ENCODE assay signal across 8 cellular contexts in genomic region chr16:80932725-80933124, GRCh38.
DNase-seq lines count a peak whose midpoint lies in the region; ATAC-seq and TF ChIP-seq lines count a peak whose summit lies in the region.

No MANE protein-coding gene starts in this region.

- H3K36me3 Mint-ChIP-seq in immature natural killer cell (no peaks in the 10 kb centered on the region), CD14-positive monocyte (no peaks in the 10 kb centered on the region)

- peaks cover 8 to 11% of the 10 kb centered on the region in 2 donors for H3K4me1 Mint-ChIP-seq in immature natural killer cell
- H3K4me1 Mint-ChIP-seq in stimulated activated naive CD8-positive, alpha-beta T cell treated with anti-CD3 and anti-CD28 coated beads, Interleukin-15, amount 100 ng/mL, for 72 hours, result peaks cover 12% of the 10 kb centered on the region
- H3K4me1 Mint-ChIP-seq in CD14-positive monocyte, result peaks cover 8% of the 10 kb centered on the region

- intact Hi-C loops in body of pancreas (cut with DNase I), result no loop called here
- intact Hi-C loops in CD14-positive monocyte (cut with micrococcal nuclease), result no loop called here

- H3K9me3 Mint-ChIP-seq in immature natural killer cell (no peaks in the 10 kb centered on the region), CD14-positive monocyte (peaks cover 0 to 13% (median 5%) of the 10 kb centered on the region in 7 donors)
- no peaks in the 10 kb centered on the region for H3K9me3 Mint-ChIP-seq in stimulated activated naive CD8-positive, alpha-beta T cell treated with anti-CD3 and anti-CD28 coated beads, Interleukin-15, amount 100 ng/mL, for 72 hours

- H3K36me3 ChIP-seq in HUES6 (ENCODE audit: control insufficient read depth, insufficient read depth, low read length) (no peaks in the 10 kb centered on the region), body of pancreas (replicated peaks in 1 of 2; ENCODE audit: insufficient read depth in 1 of 2, low read depth in 2 of 2) (no peaks in the 10 kb centered on the region)

- WGBS in body of pancreas, 2 donors, result 33 to 53% methylated on average over 22 of the region's 22 CpGs

- H3K27ac ChIP-seq in HUES6 (ENCODE audit: low read depth, low read length), result no peak overlapping the region
- peak overlapping the region in 3 of 4 donors; percentile 48 to 67 (median 57) for H3K27ac ChIP-seq in body of pancreas

- H3K27ac Mint-ChIP-seq in immature natural killer cell (peak overlapping the region in 1 of 6 donors; percentile 38), CD14-positive monocyte (no peak overlapping the region)
- no peak overlapping the region for H3K27ac Mint-ChIP-seq in stimulated activated naive CD8-positive, alpha-beta T cell treated with anti-CD3 and anti-CD28 coated beads, Interleukin-15, amount 100 ng/mL, for 72 hours

- peaks cover 8 to 24% (median 15%) of the 10 kb centered on the region in 3 donors for H3K27me3 Mint-ChIP-seq in immature natural killer cell (ENCODE audit: low read depth in 3 of 3)
- H3K27me3 Mint-ChIP-seq in stimulated activated naive CD8-positive, alpha-beta T cell treated with anti-CD3 and anti-CD28 coated beads, Interleukin-15, amount 100 ng/mL, for 72 hours, result peaks cover 78% of the 10 kb centered on the region
- peaks cover 40 to 57% (median 48%) of the 10 kb centered on the region in 3 donors for H3K27me3 Mint-ChIP-seq in CD14-positive monocyte (ENCODE audit: low read depth in 3 of 3)

- H3K4me1 ChIP-seq in HUES6 (ENCODE audit: control insufficient read depth, insufficient read depth, low read length) (peaks cover 7% of the 10 kb centered on the region), body of pancreas (peaks cover 14% of the 10 kb centered on the region)

- ATAC-seq in body of pancreas (peak; percentile 58), GM18867 (IDR thresholded peaks at IDR 0.05; ENCODE audit: unreplicated experiment) (no peak)
- no peak for ATAC-seq in stimulated activated naive CD8-positive, alpha-beta T cell treated with anti-CD3 and anti-CD28 coated beads, Interleukin-15, amount 100 ng/mL, for 72 hours

- H3K9me3 ChIP-seq in HUES6 (ENCODE audit: control insufficient read depth, insufficient read depth, low read depth, low read length) (no peaks in the 10 kb centered on the region), body of pancreas (no peaks in the 10 kb centered on the region)

- TF ChIP-seq CTCF in body of pancreas (IDR thresholded peaks at IDR 0.05) (no peak), CD14-positive monocyte (IDR thresholded peaks at IDR 0.05) (no peak)

- H3K27me3 ChIP-seq in HUES6 (ENCODE audit: control insufficient read depth, insufficient read depth, low read length) (peaks cover 43% of the 10 kb centered on the region), body of pancreas (no peaks in the 10 kb centered on the region)

- no peak for TF ChIP-seq POLR2A in body of pancreas (IDR thresholded peaks at IDR 0.05)

- peak overlapping the region; percentile 62 for H3K4me3 ChIP-seq in HUES6 (ENCODE audit: low read depth, low read length)
- no peak overlapping the region for H3K4me3 ChIP-seq in body of pancreas

- DNase-seq in body of pancreas (peak; percentile 26 to 40 (median 33)), immature natural killer cell (no peak), CD14-positive monocyte (ENCODE audit: low spot score) (no peak), NCI-H146 treated with DMSO at 0.1 percent for 48 hours (lab: John Stamatoyannopoulos, UW; ENCODE audit: unreplicated experiment) (no peak), NCI-H82 (lab: John Stamatoyannopoulos, UW) (no peak)
- no peak for DNase-seq in stimulated activated naive CD8-positive, alpha-beta T cell treated with anti-CD3 and anti-CD28 coated beads, Interleukin-15, amount 100 ng/mL, for 72 hours

- H3K4me3 Mint-ChIP-seq in immature natural killer cell (peak overlapping the region; percentile 72 to 84 (median 76)), CD14-positive monocyte (peak overlapping the region in 1 of 2 donors; percentile 77)
- peak overlapping the region; percentile 69 to 75 for H3K4me3 Mint-ChIP-seq in stimulated activated naive CD8-positive, alpha-beta T cell treated with anti-CD3 and anti-CD28 coated beads, Interleukin-15, amount 100 ng/mL, for 72 hours

- H3K9ac ChIP-seq in HUES6 (ENCODE audit: low read length), result no peak overlapping the region

Comparison
In these comparisons a context has a peak if more than half of its experiments do, and no peak if none do; other contexts are left out.
1. DNase-seq: peak in body of pancreas (4 of 4); none in immature natural killer cell (0 of 3), stimulated activated naive CD8-positive, alpha-beta T cell treated with anti-CD3 and anti-CD28 coated beads, Interleukin-15, amount 100 ng/mL, for 72 hours (0 of 2), CD14-positive monocyte (single experiment), NCI-H146 treated with DMSO at 0.1 percent for 48 hours (single experiment) and NCI-H82 (single experiment).